In genomic region chr2:127759931-127760330, GRCh38 we compare ENCODE assay signal across 25 cellular contexts.
"Had no signal": no experiment of that assay in that cellular context is flagged by ENCODE, and none has a peak within 500 bp of the region (broad histone marks: within the 10 kb centered on the region; RNA-seq: fewer than 3 reads in every experiment).

No MANE protein-coding gene starts in this region.

- H3K27me3 Mint-ChIP-seq: memory B cell, type B pancreatic cell had no signal

- H3K36me3 ChIP-seq: colonic mucosa, uterus had no signal

- H3K27ac ChIP-seq: colonic mucosa, esophagus squamous epithelium, hepatocyte, left ventricle myocardium inferior, lower lobe of right lung, parathyroid adenoma, prostate gland, skin epidermis, suprapubic skin, thyroid gland, uterus had no signal

- H3K4me2 ChIP-seq: hepatocyte had no signal

- H3K27me3 ChIP-seq: colonic mucosa, esophagus squamous epithelium, hepatocyte, suprapubic skin, thyroid gland, uterus had no signal

- H3K9me3 Mint-ChIP-seq: memory B cell, mesothelial cell of epicardium, nephron, type B pancreatic cell had no signal

- H3K9ac ChIP-seq: parathyroid adenoma had no signal

- H3K27ac Mint-ChIP-seq: memory B cell, nephron, type B pancreatic cell had no signal

- H3K4me3 ChIP-seq: colonic mucosa, esophagus squamous epithelium, hepatocyte, left ventricle myocardium inferior, lower lobe of right lung, prostate gland, skin epidermis, suprapubic skin, thyroid gland, uterus had no signal

- ATAC-seq: left cardiac atrium, lower lobe of right lung, sciatic nerve had no signal

- DNase-seq: colonic mucosa; dermis blood vessel endothelial cell; esophagus squamous epithelium; foreskin melanocyte; head of caudate nucleus; kidney; left cardiac atrium; left ventricle myocardium inferior; lower lobe of right lung; occipital lobe; stimulated activated CD4-positive, alpha-beta T cell treated with anti-CD3 and anti-CD28 coated beads, Interleukin-2, amount 100 ng/mL, for 24 hours; stimulated activated CD4-positive, alpha-beta T cell treated with anti-CD3 and anti-CD28 coated beads, Interleukin-4, amount 100 ng/mL, for 4 hours; stimulated activated naive CD4-positive, alpha-beta T cell; thyroid gland; uterus had no signal

- H3K4me1 ChIP-seq: colonic mucosa, esophagus squamous epithelium, lower lobe of right lung, prostate gland, suprapubic skin, thyroid gland, uterus had no signal

- H3K79me2 ChIP-seq: hepatocyte, parathyroid adenoma had no signal

- H2AFZ ChIP-seq: hepatocyte, parathyroid adenoma had no signal

- H3K4me3 Mint-ChIP-seq: memory B cell, mesothelial cell of epicardium, nephron, type B pancreatic cell had no signal

- H3K4me1 Mint-ChIP-seq: memory B cell, mesothelial cell of epicardium, nephron had no signal

- H3K9me3 ChIP-seq: colonic mucosa, esophagus squamous epithelium, left ventricle myocardium inferior, lower lobe of right lung, prostate gland, suprapubic skin, thyroid gland, uterus had no signal
